ENCODE assay signal across 14 cellular contexts in genomic region chr2:151063271-151063670, GRCh38.
DNase-seq lines count a peak whose midpoint lies in the region; ATAC-seq, FAIRE-seq and TF ChIP-seq lines count a peak whose summit lies in the region.
"Had no signal": no experiment of that assay in that cellular context is flagged by ENCODE, and none has a peak within 500 bp of the region (broad histone marks: within the 10 kb centered on the region; RNA-seq: fewer than 3 reads in every experiment).

No MANE protein-coding gene starts in this region.

- H3K4me3 ChIP-seq in SK-N-SH (ENCODE audit: low read depth in 2 of 2, low read length in 1 of 2), result no peak overlapping the region; a peak in 1 of 4 replicates
- H3K4me3 ChIP-seq: cardiac muscle cell had no signal

- H3K9me3 ChIP-seq in SK-N-SH, result no peaks in the 10 kb centered on the region

- TF ChIP-seq RAD21 in SK-N-SH (IDR thresholded peaks at IDR 0.05; ENCODE audit: low read length), result peak; percentile 19; the same call in 1 of the 2 replicates

- no peak overlapping the region for H2AFZ ChIP-seq in SK-N-SH (ENCODE audit: low read depth)

- intact Hi-C loops in activated CD4-positive, alpha-beta T cell treated with anti-CD3 and anti-CD28 coated beads for 36 hours (cut with DNase I, micrococcal nuclease), result no loop called here

- H3K27ac Mint-ChIP-seq in endothelial cell (ENCODE audit: unreplicated experiment) (no peak overlapping the region), progenitor cell of endocrine pancreas (no peak overlapping the region)
- H3K27ac Mint-ChIP-seq in activated CD4-positive, alpha-beta T cell treated with anti-CD3 and anti-CD28 coated beads for 36 hours, result no peak overlapping the region

- FAIRE-seq in HTR-8/SVneo (lab: Jason Lieb, UNC), result no peak
- FAIRE-seq: frontal cortex had no signal

- H3K27me3 ChIP-seq in SK-N-SH (ENCODE audit: insufficient read depth), result no peaks in the 10 kb centered on the region
- H3K27me3 ChIP-seq: cardiac muscle cell had no signal

- peak overlapping the region; percentile 6; the same call in 1 of the 2 replicates for H3K9ac ChIP-seq in SK-N-SH

- TF ChIP-seq CTCF in SK-N-SH (IDR thresholded peaks at IDR 0.05), result no peak
- TF ChIP-seq CTCF in endothelial cell (IDR thresholded peaks at IDR 0.05; ENCODE audit: unreplicated experiment), result no peak
- TF ChIP-seq CTCF in progenitor cell of endocrine pancreas (IDR thresholded peaks at IDR 0.05; ENCODE audit: unreplicated experiment), result no peak

- no peaks in the 10 kb centered on the region for H3K4me1 Mint-ChIP-seq in endothelial cell (ENCODE audit: unreplicated experiment)
- H3K4me1 Mint-ChIP-seq in activated CD4-positive, alpha-beta T cell treated with anti-CD3 and anti-CD28 coated beads for 36 hours, result no peaks in the 10 kb centered on the region
- no peaks in the 10 kb centered on the region for H3K4me1 Mint-ChIP-seq in progenitor cell of endocrine pancreas (ENCODE audit: low read depth)

- H3K27me3 Mint-ChIP-seq in endothelial cell (ENCODE audit: unreplicated experiment), result no peaks in the 10 kb centered on the region
- no peaks in the 10 kb centered on the region for H3K27me3 Mint-ChIP-seq in activated CD4-positive, alpha-beta T cell treated with anti-CD3 and anti-CD28 coated beads for 36 hours
- H3K27me3 Mint-ChIP-seq in progenitor cell of endocrine pancreas, result no peaks in the 10 kb centered on the region

- CTCF ChIA-PET in SK-N-SH (lab: Yijun Ruan, JAX), result interaction anchor here (0.6 to 1.0 kb wide), 2 partner anchors 11 to 1264 kb away, joined by 3 to 4 read pairs; no protein-coding TSS in a partner anchor
- CTCF ChIA-PET in activated CD4-positive, alpha-beta T cell treated with anti-CD3 and anti-CD28 coated beads for 36 hours (lab: Charles Lee), result interaction anchor here (1.2 kb wide), 1 partner anchor 12 kb away, joined by 5 read pairs; no protein-coding TSS in a partner anchor

- H3K9me2 ChIP-seq in SK-N-SH, result no peaks in the 10 kb centered on the region

- H3K4me2 ChIP-seq in SK-N-SH, result peak overlapping the region; percentile 1; the same call in 1 of the 2 replicates

- POLR2A ChIA-PET in SK-N-SH (lab: Yijun Ruan, JAX), result no interaction called here
- POLR2A ChIA-PET in activated CD4-positive, alpha-beta T cell treated with anti-CD3 and anti-CD28 coated beads for 36 hours (lab: Charles Lee), result no interaction called here

- H3K36me3 ChIP-seq in SK-N-SH (replicated peaks in 1 of 2; ENCODE audit: control insufficient read depth in 1 of 2, insufficient read depth in 2 of 2, low read length in 1 of 2), result no peaks in the 10 kb centered on the region
- H3K36me3 ChIP-seq: cardiac muscle cell had no signal

- DNase-seq in AG08396 (ENCODE audit: low spot score) (peak; percentile 30), HTR-8/SVneo (ENCODE audit: insufficient read length, low spot score) (peak; percentile 60), SK-N-SH (peak; percentile 49), hepatic stellate cell (ENCODE audit: low spot score) (peak; percentile 50), endothelial cell (ENCODE audit: low spot score) (no peak), RPMI8226 (no peak), progenitor cell of endocrine pancreas (ENCODE audit: low spot score, unreplicated experiment) (no peak)
- DNase-seq in activated CD4-positive, alpha-beta T cell treated with anti-CD3 and anti-CD28 coated beads for 36 hours, result no peak
- DNase-seq: activated T-cell treated with anti-CD3 and anti-CD28 coated beads, Interleukin-2, amount 50 U/mL, for 48 hours; GOT3; Right ventricle myocardium superior; substantia nigra had no signal

- H3K4me1 ChIP-seq in SK-N-SH (ENCODE audit: control insufficient read depth in 1 of 2, insufficient read depth in 2 of 2, low read depth in 1 of 2, low read length in 1 of 2), result peaks cover 14 to 19% of the 10 kb centered on the region in 2 experiments; a peak in 3 of 4 replicates

- H3K9me3 Mint-ChIP-seq in endothelial cell (ENCODE audit: unreplicated experiment), result no peaks in the 10 kb centered on the region
- H3K9me3 Mint-ChIP-seq in activated CD4-positive, alpha-beta T cell treated with anti-CD3 and anti-CD28 coated beads for 36 hours (ENCODE audit: low read depth), result no peaks in the 10 kb centered on the region
- H3K9me3 Mint-ChIP-seq in progenitor cell of endocrine pancreas (ENCODE audit: low read depth), result no peaks in the 10 kb centered on the region

- H3K36me3 Mint-ChIP-seq in endothelial cell (ENCODE audit: low read depth, unreplicated experiment) (no peaks in the 10 kb centered on the region), progenitor cell of endocrine pancreas (ENCODE audit: insufficient read depth) (no peaks in the 10 kb centered on the region)
- no peaks in the 10 kb centered on the region for H3K36me3 Mint-ChIP-seq in activated CD4-positive, alpha-beta T cell treated with anti-CD3 and anti-CD28 coated beads for 36 hours (ENCODE audit: low read depth)

- no peak overlapping the region for H3K4me3 Mint-ChIP-seq in endothelial cell (ENCODE audit: unreplicated experiment)
- no peak overlapping the region for H3K4me3 Mint-ChIP-seq in activated CD4-positive, alpha-beta T cell treated with anti-CD3 and anti-CD28 coated beads for 36 hours
- H3K4me3 Mint-ChIP-seq in progenitor cell of endocrine pancreas (ENCODE audit: low read depth), result no peak overlapping the region

- no peaks in the 10 kb centered on the region for H4K20me1 ChIP-seq in SK-N-SH (ENCODE audit: insufficient read depth)

- peaks cover 6% of the 10 kb centered on the region for H3F3A ChIP-seq in SK-N-SH (replicated peaks; ENCODE audit: insufficient read depth)

- WGBS in SK-N-SH (ENCODE audit: low lambda C conversion rate), result 26% methylated on average over 3 of the region's 3 CpGs

- no peak for ATAC-seq in activated CD4-positive, alpha-beta T cell treated with anti-CD3 and anti-CD28 coated beads for 36 hours

- peak; percentile 44 to 61; a peak in 3 of 4 replicates for TF ChIP-seq EP300 in SK-N-SH (IDR thresholded peaks at IDR 0.05; ENCODE audit: borderline replicate concordance in 1 of 2, low read depth in 1 of 2, low read length in 1 of 2)

- peak overlapping the region; percentile 58 to 91 for H3K27ac ChIP-seq in SK-N-SH (ENCODE audit: low read depth in 2 of 2, low read length in 1 of 2)
- H3K27ac ChIP-seq: cardiac muscle cell had no signal

- H3K79me2 ChIP-seq in SK-N-SH (ENCODE audit: insufficient read depth), result no peaks in the 10 kb centered on the region

TF ChIP-seq in SK-N-SH, 30 proteins besides CTCF, POLR2A, EP300 and RAD21 (continues in another document):
- TF ChIP-seq SMC3 (IDR thresholded peaks at IDR 0.05; ENCODE audit: low read depth, low read length), result no peak
- no peak for TF ChIP-seq CHD2 (IDR thresholded peaks at IDR 0.05; ENCODE audit: low read length, partially characterized antibody)
- no peak for TF ChIP-seq YY1 (IDR thresholded peaks at IDR 0.05; ENCODE audit: low read depth)
- TF ChIP-seq REST (IDR thresholded peaks at IDR 0.05; ENCODE audit: low read depth, low read length), result no peak
- TF ChIP-seq USF2 (IDR thresholded peaks at IDR 0.05; ENCODE audit: borderline replicate concordance, low read depth, low read length), result no peak
- peak; percentile 85; the same call in 1 of the 2 replicates for TF ChIP-seq RCOR1 (IDR thresholded peaks at IDR 0.05; ENCODE audit: low read length)
- TF ChIP-seq TAF1 (IDR thresholded peaks at IDR 0.05; ENCODE audit: borderline replicate concordance, low read depth, low read length), result no peak
- TF ChIP-seq USF1 (IDR thresholded peaks at IDR 0.05; ENCODE audit: borderline replicate concordance, low read depth), result no peak
- no peak for TF ChIP-seq EZH2phosphoT487 (IDR thresholded peaks at IDR 0.05; ENCODE audit: borderline replicate concordance, low read depth)
- TF ChIP-seq ELF1 (IDR thresholded peaks at IDR 0.05), result no peak
- TF ChIP-seq FOXJ3 (CRISPR knock-in tag; IDR thresholded peaks at IDR 0.05), result no peak

Comparison
In these comparisons a context has a peak if more than half of its experiments do, and no peak if none do; other contexts are left out.
1. DNase-seq: peak in AG08396 (single experiment), HTR-8/SVneo (single experiment), SK-N-SH (single experiment) and hepatic stellate cell (single experiment); none in endothelial cell (single experiment), RPMI8226 (single experiment), activated CD4-positive, alpha-beta T cell treated with anti-CD3 and anti-CD28 coated beads for 36 hours (single experiment) and progenitor cell of endocrine pancreas (single experiment).